ENCODE assay signal across 18 cellular contexts in genomic region chr4:22850630-22851029, GRCh38.
DNase-seq lines count a peak whose midpoint lies in the region; ATAC-seq and TF ChIP-seq lines count a peak whose summit lies in the region.
"Had no signal": no experiment of that assay in that cellular context is flagged by ENCODE, and none has a peak within 500 bp of the region (broad histone marks: within the 10 kb centered on the region; RNA-seq: fewer than 3 reads in every experiment).

No MANE protein-coding gene starts in this region.

- H3K27me3 Mint-ChIP-seq in chondrocyte (ENCODE audit: low read depth): peaks cover 10% of the 10 kb centered on the region

- H3K4me3 ChIP-seq in MM.1S (ENCODE audit: low read length): peak overlapping the region; percentile 31
- H3K4me3 ChIP-seq: BLaER1, thyroid gland had no signal

- no peaks in the 10 kb centered on the region; the same call in 1 of the 2 replicates for H3K27me3 ChIP-seq in MM.1S (replicated peaks; ENCODE audit: insufficient read depth, low read length)
- H3K27me3 ChIP-seq: BLaER1, thyroid gland had no signal

- no peak overlapping the region for H3K9ac ChIP-seq in MM.1S (ENCODE audit: low read length)
- H3K9ac ChIP-seq: BLaER1 had no signal

- TF ChIP-seq CTCF in MM.1S (IDR thresholded peaks at IDR 0.05; ENCODE audit: low read length) (no peak), chondrocyte (IDR thresholded peaks at IDR 0.05) (no peak)

- H3K79me2 ChIP-seq in MM.1S (ENCODE audit: low read length): no peaks in the 10 kb centered on the region

- H3K9me3 ChIP-seq in MM.1S (replicated peaks; ENCODE audit: insufficient read depth, low read length): no peaks in the 10 kb centered on the region
- H3K9me3 ChIP-seq: BLaER1, thyroid gland had no signal

- H3K4me3 Mint-ChIP-seq in chondrocyte (ENCODE audit: unreplicated experiment): no peak overlapping the region
- H3K4me3 Mint-ChIP-seq: endodermal cell had no signal

- H4K20me1 ChIP-seq in MM.1S (ENCODE audit: insufficient read depth, low read length): no peaks in the 10 kb centered on the region
- H4K20me1 ChIP-seq: BLaER1 had no signal

- H3F3A ChIP-seq in MM.1S (ENCODE audit: insufficient read depth, low read length): peaks cover 11% of the 10 kb centered on the region; the same call in 1 of the 2 replicates

- H2AFZ ChIP-seq in MM.1S (ENCODE audit: low read length): no peak overlapping the region

- H3K4me1 Mint-ChIP-seq in chondrocyte (ENCODE audit: low read depth): no peaks in the 10 kb centered on the region

- ATAC-seq in GM19395 (IDR thresholded peaks at IDR 0.05; ENCODE audit: unreplicated experiment) (peak; percentile 97), HG02763 (IDR thresholded peaks at IDR 0.05; ENCODE audit: unreplicated experiment) (peak; percentile 94), GM19452 (IDR thresholded peaks at IDR 0.05; ENCODE audit: unreplicated experiment) (no peak)
- ATAC-seq: Panc1 had no signal

- H3K27ac Mint-ChIP-seq in chondrocyte (ENCODE audit: unreplicated experiment): no peak overlapping the region
- H3K27ac Mint-ChIP-seq: endodermal cell had no signal

- H3K4me1 ChIP-seq in MM.1S (ENCODE audit: low read length): peaks cover 36% of the 10 kb centered on the region
- H3K4me1 ChIP-seq: BLaER1, thyroid gland had no signal

- DNase-seq in MM.1S (peak; percentile 86), HT-29 (ENCODE audit: low spot score) (no peak), chondrocyte (ENCODE audit: low spot score) (no peak)
- no peak for DNase-seq in stimulated activated naive CD4-positive, alpha-beta T cell treated with Interleukin-2 at 50 U/mL for 16 hours (lab: John Stamatoyannopoulos, UW)
- DNase-seq: activated CD4-positive, alpha-beta T cell treated with anti-CD3 and anti-CD28 coated beads for 4 hours; activated CD8-positive, alpha-beta memory T cell treated with anti-CD3 and anti-CD28 coated beads, Interleukin-2, amount 50 U/mL, for 48 hours; activated naive CD4-positive, alpha-beta T cell treated with Interleukin-2 at 50 U/mL for 16 hours; aorta; cerebellar nuclear complex; endodermal cell; HCEC 1CT; NCI-H446 treated with DMSO at 0.1 percent for 48 hours; thyroid gland had no signal

- H3K9me2 ChIP-seq in MM.1S (replicated peaks; ENCODE audit: insufficient read depth, low read length): no peaks in the 10 kb centered on the region

- H3K36me3 ChIP-seq in MM.1S (replicated peaks; ENCODE audit: insufficient read depth, low read length): no peaks in the 10 kb centered on the region
- H3K36me3 ChIP-seq: BLaER1, thyroid gland had no signal

- H3K36me3 Mint-ChIP-seq in chondrocyte (ENCODE audit: low read depth): no peaks in the 10 kb centered on the region

- peak overlapping the region; percentile 75 for H3K4me2 ChIP-seq in MM.1S (ENCODE audit: low read depth, low read length)
- H3K4me2 ChIP-seq: BLaER1 had no signal

- peak overlapping the region; percentile 41; the same call in 1 of the 2 replicates for H3K27ac ChIP-seq in MM.1S (ENCODE audit: low read length)
- H3K27ac ChIP-seq: BLaER1, thyroid gland had no signal

- peaks cover 3% of the 10 kb centered on the region for H3K9me3 Mint-ChIP-seq in chondrocyte (ENCODE audit: low read depth)
- H3K9me3 Mint-ChIP-seq: endodermal cell had no signal
